In the genomic region with DNA sequence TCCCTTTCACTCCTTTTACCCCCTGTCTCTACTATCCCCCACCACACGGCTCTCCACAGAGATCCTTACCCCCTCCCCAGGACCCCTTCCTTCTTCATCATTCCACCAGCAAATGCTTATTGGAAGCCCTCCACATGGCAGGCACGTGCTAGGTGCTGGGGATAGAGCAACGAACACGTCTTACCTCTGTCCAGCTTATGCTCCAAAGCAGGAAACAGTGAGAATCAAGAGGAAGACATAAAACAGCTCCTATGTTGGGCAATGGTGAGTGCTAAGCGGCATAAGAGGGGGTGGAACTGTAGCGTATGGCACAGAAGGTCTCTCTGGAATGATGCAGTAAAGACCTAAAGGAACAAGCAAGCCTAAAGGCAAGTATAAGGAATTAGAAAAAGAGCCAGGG, we compare ENCODE assay signal across 18 cellular contexts.
A peak's percentile ranks its signal among the peaks of the same experiment; 100 is the strongest.
DNase-seq lines count a peak whose midpoint lies in the region; ATAC-seq, FAIRE-seq and TF ChIP-seq lines count a peak whose summit lies in the region.
"Had no signal": no experiment of that assay in that cellular context is flagged by ENCODE, and none has a peak within 500 bp of the region (broad histone marks: within the 10 kb centered on the region; RNA-seq: fewer than 3 reads in every experiment).

No MANE protein-coding gene starts in this region.

- intact Hi-C loops in HepG2 (cut with micrococcal nuclease; ENCODE audit: unreplicated experiment) = no loop called here
- intact Hi-C loops in right lobe of liver (cut with DNase I) = no loop called here
- intact Hi-C loops in left lung (cut with DNase I) = no loop called here

- CTCF ChIA-PET in HepG2 (lab: Yijun Ruan, JAX; ENCODE audit: low intra/inter-chr PET ratio, low total read pairs) = no interaction called here

- H2BK120ac ChIP-seq in neuronal stem cell (ENCODE audit: low read depth, low read length) = no peak overlapping the region

- TF ChIP-seq EP300 in HepG2 (IDR thresholded peaks at IDR 0.05; ENCODE audit: low read depth in 2 of 2, low read length in 2 of 2) = no peak
- TF ChIP-seq EP300 in HepG2 (CRISPR knock-in tag; IDR thresholded peaks at IDR 0.05; ENCODE audit: borderline replicate concordance) = no peak

- ATAC-seq in HepG2 = peak; percentile 38; the same call in 2 of the 3 replicates
- ATAC-seq in right lobe of liver = no peak
- ATAC-seq in GM21786 (IDR thresholded peaks at IDR 0.05; ENCODE audit: unreplicated experiment) = no peak
- no peak for ATAC-seq in GM21360 (IDR thresholded peaks at IDR 0.05; ENCODE audit: unreplicated experiment)
- no peak for ATAC-seq in HG03469 (IDR thresholded peaks at IDR 0.05; ENCODE audit: unreplicated experiment)
- ATAC-seq in left lung = no peak
- ATAC-seq: GM12878, HCT116 had no signal

- H3K27me3 ChIP-seq in HepG2 (ENCODE audit: control insufficient read depth in 1 of 2, insufficient read depth in 2 of 2, low read length in 2 of 2) (peaks cover 5 to 21% of the 10 kb centered on the region in 2 experiments; a peak in 2 of 5 replicates), right lobe of liver (no peaks in the 10 kb centered on the region), neuronal stem cell (ENCODE audit: control insufficient read depth in 3 of 3, insufficient read depth in 3 of 3, low read depth in 1 of 3, low read length in 3 of 3) (no peaks in the 10 kb centered on the region), left lung (no peaks in the 10 kb centered on the region)

- H3K9me3 ChIP-seq in HepG2 (ENCODE audit: low read length) (0 out of 2 replicates have a peak, but pooled peaks cover 5% of the 10 kb centered on the region), right lobe of liver (no peaks in the 10 kb centered on the region), neuronal stem cell (replicated peaks in 1 of 2; ENCODE audit: control insufficient read depth in 2 of 2, insufficient read depth in 1 of 2, low read depth in 1 of 2, low read length in 2 of 2) (peaks cover 0 to 12% of the 10 kb centered on the region in 2 donors), left lung (no peaks in the 10 kb centered on the region)
- H3K9me3 ChIP-seq: Caco-2 had no signal

- no TSS peak for BruUV-seq in HepG2 (replicated peaks; lab: Mats Ljungman, UMichigan)

- H3K79me1 ChIP-seq in neuronal stem cell (ENCODE audit: low read depth, low read length) = no peaks in the 10 kb centered on the region

- TF ChIP-seq POLR2A in HepG2 (IDR thresholded peaks at IDR 0.05; ENCODE audit: insufficient read depth in 1 of 2, low read depth in 2 of 2, low read length in 2 of 2) (no peak), right lobe of liver (IDR thresholded peaks at IDR 0.05) (no peak)

- H2BK15ac ChIP-seq in neuronal stem cell (ENCODE audit: low read length) = no peak overlapping the region

- H2AFZ ChIP-seq in HepG2 (ENCODE audit: low read length) (no peak overlapping the region), neuronal stem cell (ENCODE audit: low read length) (peak overlapping the region; percentile 30)

- no peaks in the 10 kb centered on the region for H3K79me2 ChIP-seq in HepG2 (ENCODE audit: insufficient read depth, low read length)

- H3K4me1 ChIP-seq in HepG2 (ENCODE audit: insufficient read depth, low read length) (peaks cover 21% of the 10 kb centered on the region), right lobe of liver (peaks cover 0 to 4% (median 0%) of the 10 kb centered on the region in 4 donors), neuronal stem cell (ENCODE audit: control insufficient read depth in 2 of 2, insufficient read depth in 1 of 2, low read depth in 1 of 2, low read length in 2 of 2) (peaks cover 6 to 13% of the 10 kb centered on the region in 2 donors), left lung (no peaks in the 10 kb centered on the region)
- H3K4me1 ChIP-seq: Caco-2 had no signal

- H3K14ac ChIP-seq in neuronal stem cell (ENCODE audit: low read length) = no peak overlapping the region

- H3K27ac ChIP-seq in HepG2 (ENCODE audit: extremely low read length, insufficient read depth, low read length) = no peak overlapping the region
- H3K27ac ChIP-seq in right lobe of liver = no peak overlapping the region
- H3K27ac ChIP-seq in neuronal stem cell (replicated peaks; ENCODE audit: low read length) = no peak overlapping the region
- H3K27ac ChIP-seq in left lung = no peak overlapping the region

- H4K8ac ChIP-seq in neuronal stem cell (ENCODE audit: low read depth, low read length) = no peak overlapping the region

- no peak overlapping the region for H3K23ac ChIP-seq in neuronal stem cell (ENCODE audit: low read depth, low read length, poor library complexity)

- in situ Hi-C loops in HepG2 (cut with HindIII; ENCODE audit: extremely low pct_ligation_motif_present, low pct_unique_long_range_greater_than_20kb) = no loop called here

- H3K18ac ChIP-seq in neuronal stem cell (ENCODE audit: low read length) = no peak overlapping the region

- H3K9ac ChIP-seq in HepG2 (ENCODE audit: insufficient read depth, low read depth, low read length) (no peak overlapping the region), neuronal stem cell (ENCODE audit: low read depth, low read length, poor library complexity) (no peak overlapping the region)

- no peak overlapping the region for H4K91ac ChIP-seq in neuronal stem cell (ENCODE audit: low read depth, low read length, poor library complexity)

- no peak overlapping the region for H3K4ac ChIP-seq in neuronal stem cell (ENCODE audit: low read length)

- no peaks in the 10 kb centered on the region for H4K20me1 ChIP-seq in HepG2 (ENCODE audit: insufficient read depth, low read length)

- 0 out of 2 replicates have a peak overlapping the region, but pooled peaks have one; percentile 10 for H3K4me2 ChIP-seq in HepG2 (ENCODE audit: low read depth, low read length)
- no peak overlapping the region for H3K4me2 ChIP-seq in neuronal stem cell (ENCODE audit: insufficient read depth, low read length, poor library complexity, severe bottlenecking)

- POLR2A ChIA-PET in HepG2 (lab: Yijun Ruan, JAX) = no interaction called here

- H3K4me3 ChIP-seq in HepG2 (replicated peaks in 1 of 3; ENCODE audit: insufficient read depth in 1 of 3, low read depth in 2 of 3, low read length in 3 of 3) (no peak overlapping the region), right lobe of liver (no peak overlapping the region), neuronal stem cell (ENCODE audit: low read length in 2 of 2) (no peak overlapping the region), left lung (no peak overlapping the region)
- H3K4me3 ChIP-seq: GM12878 had no signal

- H3K36me3 ChIP-seq in HepG2 (replicated peaks in 1 of 2; ENCODE audit: control insufficient read depth in 1 of 2, insufficient read depth in 2 of 2, low read length in 2 of 2) (no peaks in the 10 kb centered on the region), right lobe of liver (no peaks in the 10 kb centered on the region), neuronal stem cell (replicated peaks in 1 of 2; ENCODE audit: control insufficient read depth in 2 of 2, insufficient read depth in 2 of 2, low read length in 2 of 2) (no peaks in the 10 kb centered on the region), left lung (no peaks in the 10 kb centered on the region)

- H2BK5ac ChIP-seq in neuronal stem cell (ENCODE audit: low read length) = no peak overlapping the region

- WGBS in HepG2 (ENCODE audit: low lambda C conversion rate) = 21% methylated on average over 6 of the region's 6 CpGs
- 83% methylated on average over 6 of the region's 6 CpGs for WGBS in right lobe of liver (ENCODE audit: insufficient coverage, low coverage, low lambda C conversion rate, missing lambda C conversion rate)
- no CpG with 5 or more reads among the region's 6 CpGs for WGBS in neuronal stem cell (ENCODE audit: extremely low coverage in 2 of 2, insufficient read length in 2 of 2, insufficient replicate concordance in 1 of 2), 2 donors

- no peak overlapping the region for H2BK12ac ChIP-seq in neuronal stem cell (ENCODE audit: low read length)

- FAIRE-seq in HepG2 (lab: Jason Lieb, UNC) = no peak
- FAIRE-seq: A204.1, GM12878, GM18507, GM19239 had no signal

- DNase-seq in HepG2 (ENCODE audit: low spot score) (no peak), right lobe of liver (no peak), amniotic epithelial cell (ENCODE audit: low read depth) (peak; percentile 93), neuronal stem cell (ENCODE audit: low spot score) (no peak), left lung (no peak)
- DNase-seq: Caco-2, NCI-H1105 treated with DMSO at 0.1 percent for 48 hours, NCI-H187, NCI-H82, SIG-M5 had no signal

- TF ChIP-seq RAD21 in HepG2 (CRISPR knock-in tag; IDR thresholded peaks at IDR 0.05) = no peak

- H2AK5ac ChIP-seq in neuronal stem cell (ENCODE audit: low read depth, low read length) = no peak overlapping the region

- TF ChIP-seq CTCF in HepG2 (CRISPR knock-in tag; IDR thresholded peaks at IDR 0.05) (no peak), right lobe of liver (IDR thresholded peaks at IDR 0.05) (no peak), left lung (IDR thresholded peaks at IDR 0.05) (no peak)

TF ChIP-seq in HepG2, 621 proteins besides CTCF, POLR2A, EP300 and RAD21:
- TF ChIP-seq, protein P1, sequence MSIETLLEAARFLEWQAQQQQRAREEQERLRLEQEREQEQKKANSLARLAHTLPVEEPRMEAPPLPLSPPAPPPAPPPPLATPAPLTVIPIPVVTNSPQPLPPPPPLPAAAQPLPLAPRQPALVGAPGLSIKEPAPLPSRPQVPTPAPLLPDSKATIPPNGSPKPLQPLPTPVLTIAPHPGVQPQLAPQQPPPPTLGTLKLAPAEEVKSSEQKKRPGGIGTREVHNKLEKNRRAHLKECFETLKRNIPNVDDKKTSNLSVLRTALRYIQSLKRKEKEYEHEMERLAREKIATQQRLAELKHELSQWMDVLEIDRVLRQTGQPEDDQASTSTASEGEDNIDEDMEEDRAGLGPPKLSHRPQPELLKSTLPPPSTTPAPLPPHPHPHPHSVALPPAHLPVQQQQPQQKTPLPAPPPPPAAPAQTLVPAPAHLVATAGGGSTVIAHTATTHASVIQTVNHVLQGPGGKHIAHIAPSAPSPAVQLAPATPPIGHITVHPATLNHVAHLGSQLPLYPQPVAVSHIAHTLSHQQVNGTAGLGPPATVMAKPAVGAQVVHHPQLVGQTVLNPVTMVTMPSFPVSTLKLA (IDR thresholded peaks at IDR 0.05) = peak; percentile 63
- TF ChIP-seq ZNF841 (CRISPR knock-in tag; IDR thresholded peaks at IDR 0.05; ENCODE audit: borderline replicate concordance) (no peak), MAX (IDR thresholded peaks at IDR 0.05) (0 out of 2 replicates have a peak, but pooled peaks have one; percentile 20), TSC22D2 (CRISPR knock-in tag; IDR thresholded peaks at IDR 0.05; ENCODE audit: borderline replicate concordance) (no peak)
